In the genomic region with DNA sequence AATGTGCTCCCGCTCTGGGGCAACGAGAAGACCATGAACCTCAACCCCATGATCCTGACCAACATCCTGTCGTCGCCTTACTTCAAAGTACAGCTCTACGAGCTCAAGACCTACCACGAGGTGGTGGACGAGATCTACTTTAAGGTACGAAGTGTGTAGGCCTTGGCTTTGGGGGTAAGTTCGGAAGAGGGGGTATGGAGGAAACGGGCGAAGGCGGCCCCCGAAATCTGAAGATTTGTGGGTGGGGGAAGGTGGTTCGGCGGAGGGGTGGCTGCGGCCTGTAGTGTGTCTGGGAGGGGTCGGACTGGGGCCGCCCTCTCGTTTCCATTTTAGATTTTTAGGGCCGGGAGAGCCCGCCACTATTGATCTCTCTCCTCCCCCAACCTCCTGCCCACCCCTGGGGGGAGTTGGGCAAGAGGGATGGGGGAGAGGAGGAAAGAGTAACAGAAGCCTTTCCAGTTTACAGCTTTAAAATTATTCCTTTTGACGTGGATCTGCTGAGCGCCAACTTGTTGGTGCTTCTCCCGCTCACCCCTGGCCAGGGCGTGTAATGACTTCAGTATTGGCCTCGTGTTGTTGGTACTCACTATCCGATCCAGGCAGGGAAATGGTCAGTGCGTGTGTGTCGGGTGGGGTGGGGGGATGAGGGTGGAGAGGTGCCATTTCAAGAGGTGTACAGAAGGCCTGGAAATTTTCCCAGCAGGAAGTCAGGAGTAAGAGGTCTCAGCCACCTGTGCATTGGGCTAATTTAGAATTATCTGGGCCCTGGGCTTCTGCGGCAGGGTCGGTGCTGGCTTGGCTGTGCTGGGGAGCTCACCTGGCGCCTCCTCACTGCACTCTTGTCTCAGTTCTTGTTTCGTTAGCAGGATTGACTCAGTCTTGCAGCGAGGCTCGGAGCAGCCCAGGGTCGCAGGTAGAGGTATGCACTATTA, we compare ENCODE assay signal across 8 cellular contexts. TPM values are rescaled to one million over a fixed set of nuclear protein-coding genes. Genes with fewer than 3 reads are reported as not detected.
DNase-seq lines count a peak whose midpoint lies in the region; ATAC-seq and TF ChIP-seq lines count a peak whose summit lies in the region.

No MANE protein-coding gene starts in this region.

- H3K27ac ChIP-seq in adipose tissue (ENCODE audit: low read depth, low read length), result peak overlapping the region; percentile 93
- H3K27ac ChIP-seq in left ventricle myocardium inferior (replicated peaks), result peak overlapping the region; percentile 99
- peak overlapping the region; percentile 96 to 98 (median 97) for H3K27ac ChIP-seq in sigmoid colon

- H3K27me3 ChIP-seq in GM06990 (replicated peaks; ENCODE audit: control insufficient read depth, insufficient read depth, low read length), result no peaks in the 10 kb centered on the region
- H3K27me3 ChIP-seq in H7 (ENCODE audit: control insufficient read depth, insufficient read depth, low read length), result no peaks in the 10 kb centered on the region
- no peaks in the 10 kb centered on the region for H3K27me3 ChIP-seq in left ventricle myocardium inferior (ENCODE audit: low read depth)
- no peaks in the 10 kb centered on the region for H3K27me3 ChIP-seq in sigmoid colon

- H3K4me1 ChIP-seq in left ventricle myocardium inferior (peaks cover 52% of the 10 kb centered on the region), sigmoid colon (peaks cover 0 to 35% (median 33%) of the 10 kb centered on the region in 4 donors)

- TF ChIP-seq EP300 in sigmoid colon (IDR thresholded peaks at IDR 0.05), result no peak

- no peak for TF ChIP-seq POLR2A in sigmoid colon (IDR thresholded peaks at IDR 0.05)

- peak; percentile 24 for TF ChIP-seq CTCF in GM06990 (IDR thresholded peaks at IDR 0.05; ENCODE audit: insufficient read depth, low read length, poor library complexity, severe bottlenecking)
- no peak for TF ChIP-seq CTCF in left ventricle myocardium inferior (IDR thresholded peaks at IDR 0.05; ENCODE audit: borderline replicate concordance)
- TF ChIP-seq CTCF in sigmoid colon (IDR thresholded peaks at IDR 0.05), result no peak

- intact Hi-C loops in left ventricle myocardium inferior (cut with micrococcal nuclease) (no loop called here), sigmoid colon (cut with DNase I) (loop anchor here (1.0 to 10.0 kb wide), 2 partner anchors 54 to 202 kb away; no protein-coding TSS in a partner anchor)

- H3K4me3 ChIP-seq in GM06990 (replicated peaks; ENCODE audit: low read depth, low read length) (peak overlapping the region; percentile 90), H7 (ENCODE audit: insufficient read depth, low read depth, low read length) (peak overlapping the region; percentile 98), left ventricle myocardium inferior (peak overlapping the region; percentile 81), sigmoid colon (peak overlapping the region; percentile 84 to 88 (median 86))

- 0 to 1% (median 1%) methylated on average over 36 of the region's 36 CpGs for WGBS in adipose tissue, 3 donors
- WGBS in sigmoid colon, 2 donors, result 0% methylated on average over 36 of the region's 36 CpGs

- H3K36me3 ChIP-seq in GM06990 (ENCODE audit: control insufficient read depth, insufficient read depth, low read length), result peaks cover 3% of the 10 kb centered on the region
- H3K36me3 ChIP-seq in H7 (replicated peaks; ENCODE audit: control insufficient read depth, insufficient read depth, low read length), result peaks cover 22% of the 10 kb centered on the region
- H3K36me3 ChIP-seq in left ventricle myocardium inferior, result peaks cover 24% of the 10 kb centered on the region
- H3K36me3 ChIP-seq in sigmoid colon, result peaks cover 8 to 26% (median 19%) of the 10 kb centered on the region in 4 donors

- peak; percentile 72 for ATAC-seq in SK-N-SH treated with all-trans-retinoic acid at 6 μM for 48 hours

- H3K9me3 ChIP-seq in left ventricle myocardium inferior (replicated peaks) (no peaks in the 10 kb centered on the region), sigmoid colon (no peaks in the 10 kb centered on the region)

- DNase-seq in GM06990 (ENCODE audit: extremely low read depth, insufficient read length) (peak; percentile 63), H7 (peak; percentile 71), LoVo (ENCODE audit: low spot score) (peak; percentile 29), left ventricle myocardium inferior (peak; percentile 20), sigmoid colon (peak; percentile 76), GOT3 (lab: John Stamatoyannopoulos, UW) (no peak)

TF ChIP-seq in SK-N-SH treated with all-trans-retinoic acid at 6 μM for 48 hours, 23 proteins besides CTCF, POLR2A, EP300 and RAD21 (continues in another document):
- TF ChIP-seq BACH2 (CRISPR knock-in tag; IDR thresholded peaks at IDR 0.05; ENCODE audit: borderline replicate concordance) (no peak), ZFP30 (CRISPR knock-in tag; IDR thresholded peaks at IDR 0.05) (no peak), RARB (CRISPR knock-in tag; IDR thresholded peaks at IDR 0.05) (no peak), ESRRG (CRISPR knock-in tag; IDR thresholded peaks at IDR 0.05) (no peak), TCF4 (CRISPR knock-in tag; IDR thresholded peaks at IDR 0.05; ENCODE audit: borderline replicate concordance) (no peak), ARNTL (CRISPR knock-in tag; IDR thresholded peaks at IDR 0.05; ENCODE audit: borderline replicate concordance, low read depth) (no peak), TOX (CRISPR knock-in tag; IDR thresholded peaks at IDR 0.05; ENCODE audit: borderline replicate concordance) (no peak), ZNF70 (CRISPR knock-in tag; IDR thresholded peaks at IDR 0.05) (no peak), ZFP3 (CRISPR knock-in tag; IDR thresholded peaks at IDR 0.05) (no peak)
- TF ChIP-seq, protein P1, sequence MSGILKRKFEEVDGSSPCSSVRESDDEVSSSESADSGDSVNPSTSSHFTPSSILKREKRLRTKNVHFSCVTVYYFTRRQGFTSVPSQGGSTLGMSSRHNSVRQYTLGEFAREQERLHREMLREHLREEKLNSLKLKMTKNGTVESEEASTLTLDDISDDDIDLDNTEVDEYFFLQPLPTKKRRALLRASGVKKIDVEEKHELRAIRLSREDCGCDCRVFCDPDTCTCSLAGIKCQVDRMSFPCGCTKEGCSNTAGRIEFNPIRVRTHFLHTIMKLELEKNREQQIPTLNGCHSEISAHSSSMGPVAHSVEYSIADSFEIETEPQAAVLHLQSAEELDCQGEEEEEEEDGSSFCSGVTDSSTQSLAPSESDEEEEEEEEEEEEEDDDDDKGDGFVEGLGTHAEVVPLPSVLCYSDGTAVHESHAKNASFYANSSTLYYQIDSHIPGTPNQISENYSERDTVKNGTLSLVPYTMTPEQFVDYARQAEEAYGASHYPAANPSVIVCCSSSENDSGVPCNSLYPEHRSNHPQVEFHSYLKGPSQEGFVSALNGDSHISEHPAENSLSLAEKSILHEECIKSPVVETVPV (CRISPR knock-in tag; IDR thresholded peaks at IDR 0.05), result no peak
- TF ChIP-seq, protein P2, sequence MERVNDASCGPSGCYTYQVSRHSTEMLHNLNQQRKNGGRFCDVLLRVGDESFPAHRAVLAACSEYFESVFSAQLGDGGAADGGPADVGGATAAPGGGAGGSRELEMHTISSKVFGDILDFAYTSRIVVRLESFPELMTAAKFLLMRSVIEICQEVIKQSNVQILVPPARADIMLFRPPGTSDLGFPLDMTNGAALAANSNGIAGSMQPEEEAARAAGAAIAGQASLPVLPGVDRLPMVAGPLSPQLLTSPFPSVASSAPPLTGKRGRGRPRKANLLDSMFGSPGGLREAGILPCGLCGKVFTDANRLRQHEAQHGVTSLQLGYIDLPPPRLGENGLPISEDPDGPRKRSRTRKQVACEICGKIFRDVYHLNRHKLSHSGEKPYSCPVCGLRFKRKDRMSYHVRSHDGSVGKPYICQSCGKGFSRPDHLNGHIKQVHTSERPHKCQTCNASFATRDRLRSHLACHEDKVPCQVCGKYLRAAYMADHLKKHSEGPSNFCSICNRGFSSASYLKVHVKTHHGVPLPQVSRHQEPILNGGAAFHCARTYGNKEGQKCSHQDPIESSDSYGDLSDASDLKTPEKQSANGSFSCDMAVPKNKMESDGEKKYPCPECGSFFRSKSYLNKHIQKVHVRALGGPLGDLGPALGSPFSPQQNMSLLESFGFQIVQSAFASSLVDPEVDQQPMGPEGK (CRISPR knock-in tag; IDR thresholded peaks at IDR 0.05; ENCODE audit: borderline replicate concordance), result no peak
- TF ChIP-seq, protein P3, sequence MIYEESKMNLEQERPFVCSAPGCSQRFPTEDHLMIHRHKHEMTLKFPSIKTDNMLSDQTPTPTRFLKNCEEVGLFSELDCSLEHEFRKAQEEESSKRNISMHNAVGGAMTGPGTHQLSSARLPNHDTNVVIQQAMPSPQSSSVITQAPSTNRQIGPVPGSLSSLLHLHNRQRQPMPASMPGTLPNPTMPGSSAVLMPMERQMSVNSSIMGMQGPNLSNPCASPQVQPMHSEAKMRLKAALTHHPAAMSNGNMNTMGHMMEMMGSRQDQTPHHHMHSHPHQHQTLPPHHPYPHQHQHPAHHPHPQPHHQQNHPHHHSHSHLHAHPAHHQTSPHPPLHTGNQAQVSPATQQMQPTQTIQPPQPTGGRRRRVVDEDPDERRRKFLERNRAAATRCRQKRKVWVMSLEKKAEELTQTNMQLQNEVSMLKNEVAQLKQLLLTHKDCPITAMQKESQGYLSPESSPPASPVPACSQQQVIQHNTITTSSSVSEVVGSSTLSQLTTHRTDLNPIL (CRISPR knock-in tag; IDR thresholded peaks at IDR 0.05; ENCODE audit: low read depth), result no peak

RNA-seq across cellular contexts. Expression of a gene that starts 0.9 kb away (rescaled TPM):
- 31.9 and 41.3 TPM in 2 replicates for total RNA-seq in H7 (2014; rRNA removed; shearing (Covaris generic))
- polyA plus RNA-seq in adipose tissue, result 10 to 100 TPM; 19.3 to 22.9 (median 21.7) TPM
- total RNA-seq in left ventricle myocardium inferior, result 16.5 TPM
- 10 to 100 TPM; 24.7 to 28.0 (median 26.1) TPM for total RNA-seq in sigmoid colon
- polyA plus RNA-seq in sigmoid colon, result 10 to 100 TPM; 13.8 to 31.3 (median 15.0) TPM

RNA-seq across cellular contexts. Expression of a gene that starts 19.7 kb away (rescaled TPM):
- 0.03 and 0.33 TPM in 2 replicates for total RNA-seq in H7 (2014; rRNA removed; shearing (Covaris generic))
- polyA plus RNA-seq in adipose tissue, result not detected
- not detected for total RNA-seq in left ventricle myocardium inferior
- not detected for total RNA-seq in sigmoid colon
- not detected for polyA plus RNA-seq in sigmoid colon

RNA-seq across cellular contexts. Expression of a gene that starts 32.1 kb away (rescaled TPM):
- 17.5 and 18.0 TPM in 2 replicates for total RNA-seq in H7 (2014; rRNA removed; shearing (Covaris generic))
- polyA plus RNA-seq in adipose tissue (1 to 10 TPM; 1.6 to 7.2 (median 5.4) TPM), sigmoid colon (10 to 100 TPM; 10.9 to 13.6 (median 12.0) TPM)
- total RNA-seq in left ventricle myocardium inferior (1.4 TPM), sigmoid colon (1 to 10 TPM; 2.2 to 3.9 (median 2.6) TPM)

RNA-seq across cellular contexts. Expression of a gene that starts 53.5 kb away (rescaled TPM):
- 31.0 and 45.7 TPM in 2 replicates for total RNA-seq in H7 (2014; rRNA removed; shearing (Covaris generic))
- polyA plus RNA-seq in adipose tissue (10 to 100 TPM; 15.9 to 27.4 (median 19.2) TPM), sigmoid colon (10 to 100 TPM; 30.3 to 60.1 (median 52.3) TPM)
- total RNA-seq in left ventricle myocardium inferior (26.8 TPM), sigmoid colon (100 to 1,000 TPM in 2 of 4 donors, 10 to 100 TPM in 2; 48.2 to 105 (median 94.1) TPM)
